29 cellular contexts compared by ENCODE assay signal in genomic region chr20:54711061-54711460, GRCh38.
"Had no signal": no experiment of that assay in that cellular context is flagged by ENCODE, and none has a peak within 500 bp of the region (broad histone marks: within the 10 kb centered on the region; RNA-seq: fewer than 3 reads in every experiment).

No MANE protein-coding gene starts in this region.

- H3K36me3 ChIP-seq: neural progenitor cell, ovary, spleen, suprapubic skin, tibial artery, transverse colon, upper lobe of right lung, vagina had no signal

- H3K9me3 ChIP-seq: ovary, psoas muscle, spleen, suprapubic skin, testis, tibial artery, transverse colon, upper lobe of right lung, vagina had no signal

- H2AFZ ChIP-seq: neural progenitor cell, parathyroid adenoma had no signal

- H3K4me2 ChIP-seq: neural progenitor cell, smooth muscle cell had no signal

- H3K4me1 ChIP-seq: neural progenitor cell, parathyroid adenoma, psoas muscle, spleen, suprapubic skin, testis, tibial artery, transverse colon, upper lobe of right lung, vagina had no signal

- H3K27ac ChIP-seq: neural progenitor cell, ovary, parathyroid adenoma, psoas muscle, skin epidermis, spleen, suprapubic skin, testis, tibial artery, transverse colon, upper lobe of right lung, vagina had no signal

- H3K4me3 ChIP-seq: neural progenitor cell, ovary, psoas muscle, skin epidermis, smooth muscle cell, spleen, suprapubic skin, testis, tibial artery, transverse colon, upper lobe of right lung, vagina had no signal

- H3K27me3 ChIP-seq: neural progenitor cell, ovary, spleen, suprapubic skin, testis, tibial artery, transverse colon, upper lobe of right lung, vagina had no signal

- DNase-seq: naive thymus-derived CD8-positive, alpha-beta T cell; occipital lobe; ovary; posterior cingulate gyrus; psoas muscle; right cardiac atrium; spleen; stimulated activated CD4-positive, alpha-beta T cell treated with anti-CD3 and anti-CD28 coated beads, Interleukin-12 subunit alpha, Interleukin-12 subunit beta, amount 100 ng/mL, for 4 hours; stimulated activated CD4-positive, alpha-beta T cell treated with anti-CD3 and anti-CD28 coated beads, Interleukin-1b, Interleukin-23, amount 100 ng/mL, for 48 hours; stimulated activated CD4-positive, alpha-beta T cell treated with anti-CD3 and anti-CD28 coated beads, Interleukin-4, amount 100 ng/mL, for 1 hour; stimulated activated CD4-positive, alpha-beta T cell treated with anti-CD3 and anti-CD28 coated beads, Interleukin-4, amount 100 ng/mL, for 4 hours; stimulated activated CD8-positive, alpha-beta memory T cell treated with anti-CD3 and anti-CD28 coated beads, Interleukin-4, amount 100 ng/mL, for 48 hours; stimulated activated naive CD4-positive, alpha-beta T cell; stimulated activated naive CD8-positive, alpha-beta T cell treated with anti-CD3 and anti-CD28 coated beads, Interleukin-15, amount 100 ng/mL, for 72 hours; stimulated activated naive CD8-positive, alpha-beta T cell treated with anti-CD3 and anti-CD28 coated beads, Interleukin-15, Interleukin-2, amounts not matched to agents 100 U/mL and 50 U/mL, for 24 hours; substantia nigra; testis; tibial artery; transverse colon; upper lobe of right lung had no signal

- H3K79me2 ChIP-seq: parathyroid adenoma had no signal

- H3K9ac ChIP-seq: neural progenitor cell, parathyroid adenoma had no signal

- ATAC-seq: naive thymus-derived CD8-positive, alpha-beta T cell; natural killer cell treated with Interleukin-12 subunit alpha and Interleukin-12 subunit beta and Interleukin-15 and Interleukin-18, amount 100 ng/mL, for 72 hours; psoas muscle; right cardiac atrium; sciatic nerve; stimulated activated memory B cell treated with anti-CD40 and anti-IgM and Interleukin-4, amounts not matched to agents 10 μg/mL and 1 μg/mL and 100 μg/mL, for 72 hours; stimulated activated naive CD8-positive, alpha-beta T cell treated with anti-CD3 and anti-CD28 coated beads, Interleukin-15, amount 100 ng/mL, for 72 hours; stimulated activated naive CD8-positive, alpha-beta T cell treated with anti-CD3 and anti-CD28 coated beads, Interleukin-15, Interleukin-2, amounts not matched to agents 100 U/mL and 50 U/mL, for 24 hours; upper lobe of right lung had no signal
